In the genomic region with DNA sequence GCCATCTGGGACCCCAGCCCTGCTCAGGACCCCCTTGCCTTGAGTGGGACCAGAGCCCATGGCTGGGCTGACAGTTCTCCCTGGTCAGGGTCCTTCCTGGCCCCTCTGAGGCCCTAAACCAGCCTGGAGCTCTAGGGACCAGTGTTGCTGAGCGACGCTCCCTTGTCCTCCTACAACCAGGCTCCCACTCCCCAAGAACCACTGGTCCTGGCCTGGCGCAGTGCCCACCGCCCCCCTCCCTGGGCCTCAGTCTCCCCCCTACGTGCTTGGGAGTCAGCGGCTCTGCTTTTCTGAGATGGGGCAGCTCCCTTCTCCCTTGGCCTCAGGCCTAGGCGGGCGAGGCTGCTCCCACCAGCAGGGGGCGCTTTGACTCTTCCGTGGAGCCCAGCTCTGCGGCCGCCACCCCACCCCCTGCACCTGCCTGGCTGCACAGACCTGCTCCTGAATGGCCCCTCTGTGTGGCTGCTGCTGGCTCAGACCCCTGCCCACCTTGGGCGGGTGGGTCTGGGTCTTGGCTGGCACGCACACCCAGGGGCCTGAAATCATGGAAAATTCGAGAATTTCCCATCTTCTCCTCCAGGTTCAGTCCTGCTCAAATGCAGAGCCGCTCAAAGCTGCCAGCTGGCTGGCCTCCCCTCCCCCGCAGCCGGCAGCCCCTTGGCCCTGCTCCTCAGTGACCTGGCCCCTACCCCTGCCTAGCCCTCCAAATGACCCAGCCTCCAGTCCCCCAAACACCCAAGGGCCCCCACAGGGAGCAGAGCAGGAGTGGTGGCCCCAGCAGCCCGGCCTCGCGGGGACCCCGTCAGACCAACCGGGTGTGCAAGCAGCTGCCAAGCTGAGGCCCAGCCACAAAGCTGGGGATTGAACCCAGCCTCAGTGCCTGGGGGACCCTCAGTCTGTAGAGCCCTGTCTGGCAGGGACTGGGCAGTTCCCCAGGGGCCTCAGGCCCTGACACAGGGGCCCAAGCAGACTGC, we compare ENCODE assay signal across 9 cellular contexts. TPM values are rescaled to one million over a fixed set of nuclear protein-coding genes. Genes with fewer than 3 reads are reported as not detected.
DNase-seq lines count a peak whose midpoint lies in the region; ATAC-seq and TF ChIP-seq lines count a peak whose summit lies in the region.
"Had no signal": no experiment of that assay in that cellular context is flagged by ENCODE, and none has a peak within 500 bp of the region (broad histone marks: within the 10 kb centered on the region; RNA-seq: fewer than 3 reads in every experiment).

No MANE protein-coding gene starts in this region.

- peaks cover 13% of the 10 kb centered on the region for H3K36me3 Mint-ChIP-seq in CD8-positive, alpha-beta T cell
- H3K36me3 Mint-ChIP-seq in activated CD4-positive, alpha-beta T cell treated with anti-CD3 and anti-CD28 coated beads, Interleukin-2, amount 10 ng/mL, durations not matched to agents 7 days and 5 days (ENCODE audit: low read depth): peaks cover 9% of the 10 kb centered on the region

- peak; percentile 69 for TF ChIP-seq CTCF in CD8-positive, alpha-beta T cell (IDR thresholded peaks at IDR 0.05)
- TF ChIP-seq CTCF in HEK293 (tag by site-specific recombination; IDR thresholded peaks at IDR 0.05) (peak; percentile 82), coronary artery (IDR thresholded peaks at IDR 0.05) (peak; percentile 61), lower lobe of right lung (IDR thresholded peaks at IDR 0.05) (peak; percentile 91)

- no peaks in the 10 kb centered on the region for H3K27me3 ChIP-seq in CD8-positive, alpha-beta T cell (ENCODE audit: insufficient read depth, low read length)
- H3K27me3 ChIP-seq in lower lobe of right lung (ENCODE audit: low read depth): no peaks in the 10 kb centered on the region

- ATAC-seq in CD8-positive, alpha-beta T cell: peak; percentile 91
- ATAC-seq in lower lobe of right lung: peak; percentile 86 to 89

- H3K27ac Mint-ChIP-seq in CD8-positive, alpha-beta T cell: no peak overlapping the region
- H3K27ac Mint-ChIP-seq in activated CD4-positive, alpha-beta T cell treated with anti-CD3 and anti-CD28 coated beads, Interleukin-2, amount 10 ng/mL, durations not matched to agents 7 days and 5 days: peak overlapping the region; percentile 41
- H3K27ac Mint-ChIP-seq: T-helper 1 cell treated with Interleukin-12 subunit alpha and Interleukin-12 subunit beta and Interleukin-4 antibody, amounts not matched to agents 30 μg/mL and 1 μg/mL, for 36 hours had no signal

- no peak overlapping the region for H3K4me3 Mint-ChIP-seq in CD8-positive, alpha-beta T cell
- no peak overlapping the region for H3K4me3 Mint-ChIP-seq in activated CD4-positive, alpha-beta T cell treated with anti-CD3 and anti-CD28 coated beads, Interleukin-2, amount 10 ng/mL, durations not matched to agents 7 days and 5 days
- H3K4me3 Mint-ChIP-seq: T-helper 1 cell treated with Interleukin-12 subunit alpha and Interleukin-12 subunit beta and Interleukin-4 antibody, amounts not matched to agents 30 μg/mL and 1 μg/mL, for 36 hours had no signal

- intact Hi-C loops in CD8-positive, alpha-beta T cell (cut with DNase I, micrococcal nuclease): loop anchor here (1.0 to 5.0 kb wide), 5 partner anchors 30 to 269 kb away; a partner anchor contains a TSS
- intact Hi-C loops in lower lobe of right lung (cut with DNase I): loop anchor here (5.0 kb wide), 1 partner anchor 270 kb away; no protein-coding TSS in a partner anchor

- H3K36me3 ChIP-seq in CD8-positive, alpha-beta T cell (ENCODE audit: insufficient read depth, low read length): peaks cover 30% of the 10 kb centered on the region
- H3K36me3 ChIP-seq in HEK293 (ENCODE audit: control insufficient read depth in 2 of 2, insufficient read depth in 1 of 2, low read length in 2 of 2) (no peaks in the 10 kb centered on the region), lower lobe of right lung (peaks cover 24% of the 10 kb centered on the region)

- no peak overlapping the region for H3K4me3 ChIP-seq in CD8-positive, alpha-beta T cell (ENCODE audit: low read depth, low read length)
- no peak overlapping the region for H3K4me3 ChIP-seq in HEK293 (ENCODE audit: low read depth, low read length)
- H3K4me3 ChIP-seq in coronary artery: peak overlapping the region; percentile 24
- H3K4me3 ChIP-seq in lower lobe of right lung: no peak overlapping the region

- H3K9me3 ChIP-seq in CD8-positive, alpha-beta T cell (ENCODE audit: low read length): no peaks in the 10 kb centered on the region
- no peaks in the 10 kb centered on the region for H3K9me3 ChIP-seq in HEK293 (ENCODE audit: control insufficient read depth, insufficient read depth, low read depth, low read length)
- H3K9me3 ChIP-seq in lower lobe of right lung: no peaks in the 10 kb centered on the region

- peak; percentile 57 to 91 (median 80) for DNase-seq in CD8-positive, alpha-beta T cell
- peak; percentile 38 for DNase-seq in NCI-H226
- peak; percentile 76 for DNase-seq in activated CD4-positive, alpha-beta T cell treated with anti-CD3 and anti-CD28 coated beads, Interleukin-2, amount 10 ng/mL, durations not matched to agents 7 days and 5 days
- peak; percentile 85 for DNase-seq in coronary artery (ENCODE audit: low spot score)
- DNase-seq in lower lobe of right lung: peak; percentile 88
- peak; percentile 55 to 80 (median 63) for DNase-seq in stimulated activated CD4-positive, alpha-beta T cell treated with anti-CD3 and anti-CD28 coated beads, TNF-alpha, amount 100 ng/mL, for 4 hours (ENCODE audit: low read depth in 3 of 3)
- DNase-seq in NCI-H2171 (lab: John Stamatoyannopoulos, UW): no peak

- no peaks in the 10 kb centered on the region for H3K9me3 Mint-ChIP-seq in CD8-positive, alpha-beta T cell
- H3K9me3 Mint-ChIP-seq in activated CD4-positive, alpha-beta T cell treated with anti-CD3 and anti-CD28 coated beads, Interleukin-2, amount 10 ng/mL, durations not matched to agents 7 days and 5 days: no peaks in the 10 kb centered on the region
- H3K9me3 Mint-ChIP-seq: T-helper 1 cell treated with Interleukin-12 subunit alpha and Interleukin-12 subunit beta and Interleukin-4 antibody, amounts not matched to agents 30 μg/mL and 1 μg/mL, for 36 hours had no signal

- CTCF ChIA-PET in CD8-positive, alpha-beta T cell (lab: Charles Lee): interaction anchor here (0.5 to 4.2 kb wide), 36 partner anchors 9 to 271 kb away, joined by 3 to 74 read pairs (median 5); a partner anchor contains a TSS
- CTCF ChIA-PET in HEK293 (lab: Yijun Ruan, JAX): interaction anchor here (0.5 to 3.9 kb wide), 38 partner anchors 9 to 985 kb away, joined by 3 to 119 read pairs (median 5); a partner anchor contains a TSS
- CTCF ChIA-PET in activated CD4-positive, alpha-beta T cell treated with anti-CD3 and anti-CD28 coated beads, Interleukin-2, amount 10 ng/mL, durations not matched to agents 7 days and 5 days (lab: Charles Lee): interaction anchor here (0.7 to 2.6 kb wide), 23 partner anchors 9 to 269 kb away, joined by 3 to 20 read pairs (median 5); a partner anchor contains a TSS

- H3K4me1 Mint-ChIP-seq in CD8-positive, alpha-beta T cell (ENCODE audit: low read depth): peaks cover 12% of the 10 kb centered on the region
- H3K4me1 Mint-ChIP-seq in activated CD4-positive, alpha-beta T cell treated with anti-CD3 and anti-CD28 coated beads, Interleukin-2, amount 10 ng/mL, durations not matched to agents 7 days and 5 days: peaks cover 33% of the 10 kb centered on the region

- peaks cover 13% of the 10 kb centered on the region for H3K4me1 ChIP-seq in CD8-positive, alpha-beta T cell (ENCODE audit: insufficient read depth, low read length)
- no peaks in the 10 kb centered on the region for H3K4me1 ChIP-seq in HEK293 (ENCODE audit: control insufficient read depth, insufficient read depth, low read length)
- H3K4me1 ChIP-seq in lower lobe of right lung: peaks cover 19% of the 10 kb centered on the region

- H3K27ac ChIP-seq in CD8-positive, alpha-beta T cell (ENCODE audit: low read depth, low read length): no peak overlapping the region
- H3K27ac ChIP-seq in HEK293 (ENCODE audit: extremely low read depth, low read depth, low read length) (no peak overlapping the region), coronary artery (peak overlapping the region in 1 of 2 donors; percentile 91), lower lobe of right lung (no peak overlapping the region)

- POLR2A ChIA-PET in CD8-positive, alpha-beta T cell (lab: Charles Lee): interaction anchor here (0.8 to 2.3 kb wide), 5 partner anchors 9 to 268 kb away, joined by 3 to 21 read pairs (median 4); a partner anchor contains a TSS
- POLR2A ChIA-PET in HEK293 (lab: Yijun Ruan, JAX): interaction anchor here (1.0 kb wide), 1 partner anchor 274 kb away, joined by 4 read pairs; no protein-coding TSS in a partner anchor
- POLR2A ChIA-PET in activated CD4-positive, alpha-beta T cell treated with anti-CD3 and anti-CD28 coated beads, Interleukin-2, amount 10 ng/mL, durations not matched to agents 7 days and 5 days (lab: Charles Lee): interaction anchor here (1.3 kb wide), 1 partner anchor 29 kb away, joined by 3 read pairs; no protein-coding TSS in a partner anchor

- H3K27me3 Mint-ChIP-seq in CD8-positive, alpha-beta T cell (ENCODE audit: low read depth): no peaks in the 10 kb centered on the region
- no peaks in the 10 kb centered on the region for H3K27me3 Mint-ChIP-seq in activated CD4-positive, alpha-beta T cell treated with anti-CD3 and anti-CD28 coated beads, Interleukin-2, amount 10 ng/mL, durations not matched to agents 7 days and 5 days

TF ChIP-seq in HEK293, 187 proteins besides CTCF, POLR2A, EP300 and RAD21 (continues in another document):
- peak; percentile 23; the same call in 1 of the 2 replicates for TF ChIP-seq GLIS1 (tag by site-specific recombination; IDR thresholded peaks at IDR 0.05)
- peak; percentile 77 for TF ChIP-seq ZBTB48 (tag by site-specific recombination; IDR thresholded peaks at IDR 0.05)
- peak; percentile 39; the same call in 1 of the 2 replicates for TF ChIP-seq ZNF664 (tag by site-specific recombination; IDR thresholded peaks at IDR 0.05)

RNA-seq across cellular contexts. Expression of a gene that starts 9.1 kb away (rescaled TPM):
- not detected for total RNA-seq in CD8-positive, alpha-beta T cell
- under 1 TPM in 1 of 2 experiments, not detected in 1; 0.05 TPM for total RNA-seq in activated CD4-positive, alpha-beta T cell treated with anti-CD3 and anti-CD28 coated beads, Interleukin-2, amount 10 ng/mL, durations not matched to agents 7 days and 5 days
- not detected for total RNA-seq in lower lobe of right lung

RNA-seq across cellular contexts. Expression of a gene that starts 29.7 kb away (rescaled TPM):
- 100 to 1,000 TPM; 190 to 191 TPM for total RNA-seq in CD8-positive, alpha-beta T cell
- 100 to 1,000 TPM; 668 to 687 TPM for total RNA-seq in activated CD4-positive, alpha-beta T cell treated with anti-CD3 and anti-CD28 coated beads, Interleukin-2, amount 10 ng/mL, durations not matched to agents 7 days and 5 days
- total RNA-seq in lower lobe of right lung: 90.4 TPM

RNA-seq across cellular contexts. Expression of a gene that starts 37.0 kb away (rescaled TPM):
- 10 to 100 TPM; 18.6 to 19.2 TPM for total RNA-seq in CD8-positive, alpha-beta T cell
- 1 to 10 TPM; 3.7 to 5.4 TPM for total RNA-seq in activated CD4-positive, alpha-beta T cell treated with anti-CD3 and anti-CD28 coated beads, Interleukin-2, amount 10 ng/mL, durations not matched to agents 7 days and 5 days
- total RNA-seq in lower lobe of right lung: 4.7 TPM

RNA-seq across cellular contexts. Expression of a gene that starts 43.8 kb away (rescaled TPM):
- under 1 TPM in 1 of 2 experiments, not detected in 1; 0.60 TPM for total RNA-seq in CD8-positive, alpha-beta T cell
- total RNA-seq in activated CD4-positive, alpha-beta T cell treated with anti-CD3 and anti-CD28 coated beads, Interleukin-2, amount 10 ng/mL, durations not matched to agents 7 days and 5 days: not detected
- 17.7 TPM for total RNA-seq in lower lobe of right lung

RNA-seq across cellular contexts. Expression of a gene that starts 47.8 kb away (rescaled TPM):
- total RNA-seq in CD8-positive, alpha-beta T cell: not detected
- total RNA-seq in activated CD4-positive, alpha-beta T cell treated with anti-CD3 and anti-CD28 coated beads, Interleukin-2, amount 10 ng/mL, durations not matched to agents 7 days and 5 days: not detected
- 18.5 TPM for total RNA-seq in lower lobe of right lung
